ENCODE assay signal across 21 cellular contexts in genomic region chr1:238652346-238652968, GRCh38.
DNase-seq lines count a peak whose midpoint lies in the region; ATAC-seq, FAIRE-seq and TF ChIP-seq lines count a peak whose summit lies in the region.
"Had no signal": no experiment of that assay in that cellular context is flagged by ENCODE, and none has a peak within 500 bp of the region (broad histone marks: within the 10 kb centered on the region; RNA-seq: fewer than 3 reads in every experiment).

No MANE protein-coding gene starts in this region.

- TF ChIP-seq CTCF in A549 (IDR thresholded peaks at IDR 0.05) (no peak), astrocyte (IDR thresholded peaks at IDR 0.05; ENCODE audit: insufficient read depth, low read depth, low read length) (no peak), GM13976 (IDR thresholded peaks at IDR 0.05; ENCODE audit: borderline replicate concordance, control extremely low read depth, extremely low read depth, insufficient read depth, missing control alignments) (no peak)

- POLR2A ChIA-PET in A549 (lab: Yijun Ruan, JAX), result no interaction called here

- peaks cover 30% of the 10 kb centered on the region for H3K4me1 Mint-ChIP-seq in astrocyte (ENCODE audit: low read depth, unreplicated experiment)
- H3K4me1 Mint-ChIP-seq: activated naive CD4-positive, alpha-beta T cell treated with anti-CD3 and anti-CD28 coated beads, Interleukin-2, amount 10 ng/mL, durations not matched to agents 7 days and 5 days; CD4-positive, alpha-beta memory T cell; central memory CD8-positive, alpha-beta T cell; stimulated activated naive B cell treated with anti-CD40 and anti-IgM and Interleukin-4, amounts not matched to agents 10 μg/mL and 1 μg/mL and 100 μg/mL, for 72 hours had no signal

- H3K27ac Mint-ChIP-seq in astrocyte (ENCODE audit: unreplicated experiment), result peak overlapping the region; percentile 96
- H3K27ac Mint-ChIP-seq: activated naive CD4-positive, alpha-beta T cell treated with anti-CD3 and anti-CD28 coated beads, Interleukin-2, amount 10 ng/mL, durations not matched to agents 7 days and 5 days; CD4-positive, alpha-beta memory T cell; stimulated activated naive B cell treated with anti-CD40 and anti-IgM and Interleukin-4, amounts not matched to agents 10 μg/mL and 1 μg/mL and 100 μg/mL, for 72 hours had no signal

- no peak for TF ChIP-seq RAD21 in A549 (conservative IDR thresholded peaks at IDR 0.05 in 1 of 2, IDR thresholded peaks at IDR 0.05 in 1 of 2)

- H3K4me2 ChIP-seq in A549 (peak overlapping the region; percentile 42; the same call in 2 of the 3 replicates), astrocyte (ENCODE audit: low read length) (peak overlapping the region; percentile 53)
- H3K4me2 ChIP-seq: hepatocyte had no signal

- 5% methylated on average over 7 of the region's 7 CpGs for WGBS in A549 (ENCODE audit: missing lambda C conversion rate)

- no peak for TF ChIP-seq POLR2A in A549 (IDR thresholded peaks at IDR 0.05; ENCODE audit: low read length)

- H3K9ac ChIP-seq in astrocyte (ENCODE audit: low read length), result peak overlapping the region; percentile 18

- H3K27me3 ChIP-seq in astrocyte (ENCODE audit: insufficient read depth, low read length), result no peaks in the 10 kb centered on the region
- H3K27me3 ChIP-seq: hepatocyte had no signal

- H3K4me1 ChIP-seq in A549 (peaks cover 7% of the 10 kb centered on the region; the same call in 1 of the 3 replicates), astrocyte (ENCODE audit: insufficient read depth, low read length) (peaks cover 30% of the 10 kb centered on the region)

- H3K36me3 ChIP-seq in astrocyte (ENCODE audit: insufficient read depth, low read length), result no peaks in the 10 kb centered on the region

- DNase-seq in A549 (ENCODE audit: low read depth in 1 of 2, low spot score in 1 of 2) (no peak), HS-5 (ENCODE audit: low read depth) (peak; percentile 90), astrocyte (ENCODE audit: low read depth) (peak; percentile 95), fibroblast of the conjunctiva (ENCODE audit: low read depth) (peak; percentile 85), GM13976 (ENCODE audit: low spot score) (no peak), left lobe of liver (ENCODE audit: low spot score) (no peak), RPMI8226 (no peak), AG08396 (ENCODE audit: low spot score) (no peak)
- DNase-seq: activated CD4-positive, alpha-beta T cell treated with anti-CD3 and anti-CD28 coated beads for 1 hour; activated naive CD4-positive, alpha-beta T cell treated with anti-CD3 and anti-CD28 coated beads, Interleukin-2, amount 10 ng/mL, durations not matched to agents 7 days and 5 days; CD4-positive, alpha-beta memory T cell; mucosa of descending colon; NK-92 treated with Interleukin-12 subunit alpha and Interleukin-12 subunit beta, amount 100 ng/mL, for 24 hours; occipital lobe; Right ventricle myocardium superior; stimulated activated naive B cell treated with anti-CD40 and anti-IgM and Interleukin-4, amounts not matched to agents 10 μg/mL and 1 μg/mL and 100 μg/mL, for 72 hours had no signal

- no peak for TF ChIP-seq EP300 in A549 (IDR thresholded peaks at IDR 0.05)

- no peak overlapping the region for H2AFZ ChIP-seq in astrocyte (ENCODE audit: low read depth, low read length)
- H2AFZ ChIP-seq: hepatocyte had no signal

- no peaks in the 10 kb centered on the region for H3K9me3 Mint-ChIP-seq in astrocyte (ENCODE audit: unreplicated experiment)
- H3K9me3 Mint-ChIP-seq: stimulated activated naive B cell treated with anti-CD40 and anti-IgM and Interleukin-4, amounts not matched to agents 10 μg/mL and 1 μg/mL and 100 μg/mL, for 72 hours had no signal

- in situ Hi-C loops in GM13976 (cut with MboI; ENCODE audit: low sequenced_read_pairs, unreplicated experiment), result no loop called here

- no peak overlapping the region for H3K4me3 Mint-ChIP-seq in astrocyte (ENCODE audit: unreplicated experiment)
- H3K4me3 Mint-ChIP-seq: activated naive CD4-positive, alpha-beta T cell treated with anti-CD3 and anti-CD28 coated beads, Interleukin-2, amount 10 ng/mL, durations not matched to agents 7 days and 5 days; CD4-positive, alpha-beta memory T cell; central memory CD8-positive, alpha-beta T cell; stimulated activated naive B cell treated with anti-CD40 and anti-IgM and Interleukin-4, amounts not matched to agents 10 μg/mL and 1 μg/mL and 100 μg/mL, for 72 hours had no signal

- CTCF ChIA-PET in A549 (lab: Yijun Ruan, JAX), result no interaction called here

- no peaks in the 10 kb centered on the region for H4K20me1 ChIP-seq in astrocyte (ENCODE audit: insufficient read depth, low read length)

- no peak for FAIRE-seq in A549 (lab: Jason Lieb, UNC)
- FAIRE-seq in astrocyte (lab: Jason Lieb, UNC), result no peak
- FAIRE-seq: GM12892, K562 had no signal

- no peaks in the 10 kb centered on the region for H3K79me2 ChIP-seq in astrocyte (ENCODE audit: insufficient read depth, low read length)
- H3K79me2 ChIP-seq: hepatocyte had no signal

- ATAC-seq in A549 (no peak), left lobe of liver (no peak)
- ATAC-seq: K562; mucosa of descending colon; stimulated activated naive B cell treated with anti-CD40 and anti-IgM and Interleukin-4, amounts not matched to agents 10 μg/mL and 1 μg/mL and 100 μg/mL, for 72 hours had no signal

- H3K27me3 Mint-ChIP-seq in astrocyte (ENCODE audit: low read depth, unreplicated experiment), result no peaks in the 10 kb centered on the region
- H3K27me3 Mint-ChIP-seq: activated naive CD4-positive, alpha-beta T cell treated with anti-CD3 and anti-CD28 coated beads, Interleukin-2, amount 10 ng/mL, durations not matched to agents 7 days and 5 days; CD4-positive, alpha-beta memory T cell; central memory CD8-positive, alpha-beta T cell; stimulated activated naive B cell treated with anti-CD40 and anti-IgM and Interleukin-4, amounts not matched to agents 10 μg/mL and 1 μg/mL and 100 μg/mL, for 72 hours had no signal

- no peak overlapping the region for H3K4me3 ChIP-seq in A549
- H3K4me3 ChIP-seq in astrocyte (ENCODE audit: insufficient read depth, low read depth, low read length), result no peak overlapping the region
- H3K4me3 ChIP-seq: hepatocyte, K562, mucosa of descending colon, skin epidermis had no signal

- H3K9me3 ChIP-seq in A549 (no peaks in the 10 kb centered on the region), astrocyte (ENCODE audit: insufficient read depth, low read depth, low read length) (no peaks in the 10 kb centered on the region)
- H3K9me3 ChIP-seq: mucosa of descending colon had no signal

- no peaks in the 10 kb centered on the region for H3K36me3 Mint-ChIP-seq in astrocyte (ENCODE audit: low read depth, unreplicated experiment)
- H3K36me3 Mint-ChIP-seq: activated naive CD4-positive, alpha-beta T cell treated with anti-CD3 and anti-CD28 coated beads, Interleukin-2, amount 10 ng/mL, durations not matched to agents 7 days and 5 days; CD4-positive, alpha-beta memory T cell; stimulated activated naive B cell treated with anti-CD40 and anti-IgM and Interleukin-4, amounts not matched to agents 10 μg/mL and 1 μg/mL and 100 μg/mL, for 72 hours had no signal

- H3K27ac ChIP-seq in A549 (no peak overlapping the region), astrocyte (ENCODE audit: low read depth, low read length) (peak overlapping the region; percentile 82)
- H3K27ac ChIP-seq: hepatocyte, skin epidermis had no signal

TF ChIP-seq in A549, 52 proteins besides CTCF, POLR2A, EP300 and RAD21:
- TF ChIP-seq FOSB (CRISPR knock-in tag; IDR thresholded peaks at IDR 0.05), result no peak
- no peak for TF ChIP-seq MAFK (IDR thresholded peaks at IDR 0.05; ENCODE audit: partially characterized antibody)
TF ChIP-seq in A549: peak in this region for 0.

Comparison
In these comparisons a context has a peak if more than half of its experiments do, and no peak if none do; other contexts are left out.
1. DNase-seq: peak in HS-5 (single experiment), astrocyte (single experiment) and fibroblast of the conjunctiva (single experiment); none in A549 (0 of 2), GM13976 (single experiment), left lobe of liver (single experiment), RPMI8226 (single experiment) and AG08396 (single experiment).